9 cellular contexts compared by ENCODE assay signal in genomic region chr22:45548991-45549736, GRCh38. TPM values are rescaled to one million over a fixed set of nuclear protein-coding genes. Genes with fewer than 3 reads are reported as not detected.
DNase-seq lines count a peak whose midpoint lies in the region; ATAC-seq, FAIRE-seq and TF ChIP-seq lines count a peak whose summit lies in the region.
"Had no signal": no experiment of that assay in that cellular context is flagged by ENCODE, and none has a peak within 500 bp of the region (broad histone marks: within the 10 kb centered on the region; RNA-seq: fewer than 3 reads in every experiment).

No MANE protein-coding gene starts in this region.

- peak overlapping the region; percentile 94 for H3K4ac ChIP-seq in IMR-90 (ENCODE audit: low read depth, low read length)

- H3K9me3 ChIP-seq in IMR-90 (ENCODE audit: control insufficient read depth, insufficient read depth, low read length) = no peaks in the 10 kb centered on the region

- TF ChIP-seq CTCF in IMR-90 (conservative IDR thresholded peaks at IDR 0.05; ENCODE audit: low read depth, low read length) (peak; percentile 74), neural crest cell (conservative IDR thresholded peaks at IDR 0.05) (peak; percentile 42)

- H3K4me3 ChIP-seq in IMR-90 (ENCODE audit: insufficient read depth, low read depth, low read length) = no peak overlapping the region

- peak overlapping the region; percentile 46 for H3K18ac ChIP-seq in IMR-90 (ENCODE audit: low read depth, low read length)

- peak overlapping the region; percentile 46 for H2AK9ac ChIP-seq in IMR-90 (replicated peaks; ENCODE audit: low read depth, low read length, poor library complexity)

- peak overlapping the region; percentile 66 for H2BK20ac ChIP-seq in IMR-90 (ENCODE audit: low read depth, low read length)

- peaks cover 32% of the 10 kb centered on the region for H3K36me3 Mint-ChIP-seq in neural crest cell (ENCODE audit: low read depth)
- H3K36me3 Mint-ChIP-seq in activated CD4-positive, alpha-beta memory T cell treated with anti-CD3 and anti-CD28 coated beads, Interleukin-2, amount 10 ng/mL, durations not matched to agents 7 days and 5 days (ENCODE audit: low read depth) = no peaks in the 10 kb centered on the region

- peaks cover 68% of the 10 kb centered on the region; the same call in 1 of the 2 replicates for H3K36me3 ChIP-seq in IMR-90 (ENCODE audit: control insufficient read depth, insufficient read depth, low read length)

- peak; percentile 69 for ATAC-seq in IMR-90 (ENCODE audit: low read depth)

- H3K4me1 ChIP-seq in IMR-90 (ENCODE audit: control insufficient read depth, insufficient read depth, low read length) = peaks cover 47% of the 10 kb centered on the region

- peaks cover 0 to 26% of the 10 kb centered on the region in 2 experiments; a peak in 2 of 4 replicates for H3K79me1 ChIP-seq in IMR-90 (ENCODE audit: low read depth in 1 of 2, low read length in 2 of 2)

- H3K56ac ChIP-seq in IMR-90 (ENCODE audit: extremely low read depth, insufficient read depth, low read length) = peak overlapping the region; percentile 67; the same call in 1 of the 2 replicates

- CTCF ChIA-PET in IMR-90 (lab: Yijun Ruan, JAX) = interaction anchor here (0.5 to 1.8 kb wide), 7 partner anchors 9 to 315 kb away, joined by 3 to 8 read pairs (median 4); no protein-coding TSS in a partner anchor
- CTCF ChIA-PET in activated CD4-positive, alpha-beta memory T cell treated with anti-CD3 and anti-CD28 coated beads, Interleukin-2, amount 10 ng/mL, durations not matched to agents 7 days and 5 days (lab: Charles Lee) = no interaction called here

- POLR2A ChIA-PET in IMR-90 (lab: Charles Lee; ENCODE audit: unreplicated experiment) = interaction anchor here (0.5 kb wide), 1 partner anchor 89 kb away, joined by 3 read pairs; no protein-coding TSS in a partner anchor
- POLR2A ChIA-PET in activated CD4-positive, alpha-beta memory T cell treated with anti-CD3 and anti-CD28 coated beads, Interleukin-2, amount 10 ng/mL, durations not matched to agents 7 days and 5 days (lab: Charles Lee) = no interaction called here

- H4K91ac ChIP-seq in IMR-90 (ENCODE audit: insufficient read depth, low read depth, low read length) = peak overlapping the region; percentile 98

- TF ChIP-seq RAD21 in IMR-90 (IDR thresholded peaks at IDR 0.05; ENCODE audit: low read length) = peak; percentile 51

- H3K27ac ChIP-seq in IMR-90 (ENCODE audit: insufficient read depth, low read length) = peak overlapping the region; percentile 84

- H2BK15ac ChIP-seq in IMR-90 (ENCODE audit: low read depth, low read length) = peak overlapping the region; percentile 89; the same call in 1 of the 3 replicates

- dilution Hi-C loops in IMR-90 (cut with HindIII; ENCODE audit: low sequenced_read_pairs, unreplicated experiment) = no loop called here

- no peak for TF ChIP-seq POLR2A in IMR-90 (IDR thresholded peaks at IDR 0.05; ENCODE audit: low read depth, low read length)

- FAIRE-seq in frontal cortex (lab: Jason Lieb, UNC) = no peak

- H3K4me1 Mint-ChIP-seq in neural crest cell = peaks cover 26% of the 10 kb centered on the region
- H3K4me1 Mint-ChIP-seq in activated CD4-positive, alpha-beta memory T cell treated with anti-CD3 and anti-CD28 coated beads, Interleukin-2, amount 10 ng/mL, durations not matched to agents 7 days and 5 days = no peaks in the 10 kb centered on the region

- peak overlapping the region; percentile 7; the same call in 1 of the 2 replicates for H3K9ac ChIP-seq in IMR-90 (ENCODE audit: low read depth, low read length)

- BruUV-seq in IMR-90 (replicated peaks; lab: Mats Ljungman, UMichigan) = no TSS peak

- H3K9me3 Mint-ChIP-seq in neural crest cell = no peaks in the 10 kb centered on the region
- no peaks in the 10 kb centered on the region for H3K9me3 Mint-ChIP-seq in activated CD4-positive, alpha-beta memory T cell treated with anti-CD3 and anti-CD28 coated beads, Interleukin-2, amount 10 ng/mL, durations not matched to agents 7 days and 5 days

- peaks cover 7% of the 10 kb centered on the region for H4K20me1 ChIP-seq in IMR-90 (ENCODE audit: insufficient read depth, low read length)

- peak overlapping the region; percentile 71 for H2BK5ac ChIP-seq in IMR-90 (ENCODE audit: low read depth, low read length, poor library complexity, severe bottlenecking)

- no peaks in the 10 kb centered on the region for H3K27me3 ChIP-seq in IMR-90 (ENCODE audit: control insufficient read depth, insufficient read depth, low read length)

- H3K4me2 ChIP-seq in IMR-90 (ENCODE audit: low read depth, low read length) = peak overlapping the region; percentile 15; the same call in 1 of the 2 replicates

- peak overlapping the region; percentile 55 for H2AFZ ChIP-seq in IMR-90 (replicated peaks; ENCODE audit: low read length, poor library complexity)

- no peak overlapping the region for H3K4me3 Mint-ChIP-seq in neural crest cell
- no peak overlapping the region for H3K4me3 Mint-ChIP-seq in activated CD4-positive, alpha-beta memory T cell treated with anti-CD3 and anti-CD28 coated beads, Interleukin-2, amount 10 ng/mL, durations not matched to agents 7 days and 5 days

- peak; percentile 93 for DNase-seq in AG08395 (ENCODE audit: low spot score)
- DNase-seq in IMR-90 = peak; percentile 94
- peak; percentile 8 for DNase-seq in dermis blood vessel endothelial cell
- DNase-seq in neural crest cell (ENCODE audit: low read depth, low spot score) = no peak
- DNase-seq in frontal cortex (ENCODE audit: low spot score in 2 of 2) = no peak
- DNase-seq in activated CD4-positive, alpha-beta memory T cell treated with anti-CD3 and anti-CD28 coated beads, Interleukin-2, amount 10 ng/mL, durations not matched to agents 7 days and 5 days = no peak
- no peak for DNase-seq in amniotic stem cell (lab: John Stamatoyannopoulos, UW)
- no peak for DNase-seq in stimulated activated CD4-positive, alpha-beta T cell treated with anti-CD3 and anti-CD28 coated beads, Interleukin-2, amount 100 ng/mL, for 24 hours
- DNase-seq: GF-D8 had no signal

- 0 out of 2 replicates have a peak overlapping the region, but pooled peaks have one; percentile 19 for H3K14ac ChIP-seq in IMR-90 (replicated peaks; ENCODE audit: low read depth, low read length)

- WGBS in IMR-90 (ENCODE audit: extremely low coverage in 2 of 2, insufficient read length in 1 of 2), 2 experiments = 0% methylated on average over 1 of the region's 17 CpGs; no CpG with 5 or more reads in 1 of the 2 experiments

- H3K27me3 Mint-ChIP-seq in neural crest cell (ENCODE audit: low read depth) = no peaks in the 10 kb centered on the region
- H3K27me3 Mint-ChIP-seq in activated CD4-positive, alpha-beta memory T cell treated with anti-CD3 and anti-CD28 coated beads, Interleukin-2, amount 10 ng/mL, durations not matched to agents 7 days and 5 days = peaks cover 2% of the 10 kb centered on the region

- peak overlapping the region; percentile 62 for H3K27ac Mint-ChIP-seq in neural crest cell (ENCODE audit: unreplicated experiment)
- H3K27ac Mint-ChIP-seq in activated CD4-positive, alpha-beta memory T cell treated with anti-CD3 and anti-CD28 coated beads, Interleukin-2, amount 10 ng/mL, durations not matched to agents 7 days and 5 days = no peak overlapping the region

- H4K8ac ChIP-seq in IMR-90 (ENCODE audit: low read depth in 2 of 2, low read length in 2 of 2) = peak overlapping the region; percentile 73 to 80; a peak in 3 of 4 replicates

- H4K5ac ChIP-seq in IMR-90 (ENCODE audit: low read depth, low read length) = peak overlapping the region; percentile 68

- in situ Hi-C loops in IMR-90 (cut with MboI; ENCODE audit: low sequenced_read_pairs) = no loop called here

- H3K9me1 ChIP-seq in IMR-90 (ENCODE audit: insufficient read depth, low read length) = peaks cover 29% of the 10 kb centered on the region

- peak overlapping the region; percentile 84 for H2BK120ac ChIP-seq in IMR-90 (ENCODE audit: low read depth, low read length)

- intact Hi-C loops in IMR-90 (cut with micrococcal nuclease) = loop anchor here (1.0 kb wide), 1 partner anchor 35 kb away; no protein-coding TSS in a partner anchor

- H2AK5ac ChIP-seq in IMR-90 (ENCODE audit: low read depth, low read length) = peak overlapping the region; percentile 91

- peak overlapping the region; percentile 76; the same call in 1 of the 2 replicates for H3K23ac ChIP-seq in IMR-90 (ENCODE audit: low read depth, low read length)

TF ChIP-seq in IMR-90, 13 proteins besides CTCF, POLR2A, EP300 and RAD21 (continues in another document):
- no peak for TF ChIP-seq ELK1 (IDR thresholded peaks at IDR 0.05; ENCODE audit: borderline replicate concordance, low read depth, low read length)
- peak; percentile 57; the same call in 1 of the 2 replicates for TF ChIP-seq USF2 (IDR thresholded peaks at IDR 0.05; ENCODE audit: low read depth, low read length)
- TF ChIP-seq SMC3 (IDR thresholded peaks at IDR 0.05; ENCODE audit: low read depth, low read length) = peak; percentile 28; the same call in 1 of the 2 replicates
- peak; percentile 56 for TF ChIP-seq MAFK (IDR thresholded peaks at IDR 0.05; ENCODE audit: low read depth, low read length)
- 0 out of 2 replicates have a peak, but pooled peaks have one; percentile 3 for TF ChIP-seq CEBPB (IDR thresholded peaks at IDR 0.05; ENCODE audit: low read depth, low read length)
- peak; percentile 78 for TF ChIP-seq BHLHE40 (IDR thresholded peaks at IDR 0.05; ENCODE audit: low read depth, low read length)

RNA-seq across cellular contexts. Expression of gene FBLN1, which starts 46.5 kb away (rescaled TPM):
- total RNA-seq in IMR-90 (2012; rRNA removed) = 11.3 and 11.4 TPM in 2 replicates
- polyA plus RNA-seq in IMR-90 (2012; rRNA removed) = 80.8 and 87.9 TPM in 2 replicates
- 107 and 230 TPM in 2 replicates for polyA plus RNA-seq in IMR-90 (2012; cell fraction: cytosol; rRNA removed)
- polyA plus RNA-seq in IMR-90 (2012; cell fraction: nucleus; rRNA removed; ENCODE audit: low replicate concordance) = 78.8 and 81.4 TPM in 2 replicates
- 0.34 and 0.56 TPM in 2 replicates for total RNA-seq in dermis blood vessel endothelial cell
- 152 and 163 TPM in 2 replicates for total RNA-seq in neural crest cell
- total RNA-seq in frontal cortex = 25.7 TPM
- not detected for total RNA-seq in activated CD4-positive, alpha-beta memory T cell treated with anti-CD3 and anti-CD28 coated beads, Interleukin-2, amount 10 ng/mL, durations not matched to agents 7 days and 5 days

Comparison
In these comparisons a context has a peak if more than half of its experiments do, and no peak if none do; other contexts are left out.
1. DNase-seq: peak in AG08395 (single experiment), IMR-90 (single experiment) and dermis blood vessel endothelial cell (single experiment); none in neural crest cell (single experiment), frontal cortex (0 of 2), activated CD4-positive, alpha-beta memory T cell treated with anti-CD3 and anti-CD28 coated beads, Interleukin-2, amount 10 ng/mL, durations not matched to agents 7 days and 5 days (single experiment), amniotic stem cell (single experiment) and stimulated activated CD4-positive, alpha-beta T cell treated with anti-CD3 and anti-CD28 coated beads, Interleukin-2, amount 100 ng/mL, for 24 hours (0 of 2).